8 cellular contexts compared by ENCODE assay signal in genomic region chr7:131945313-131945831, GRCh38.
DNase-seq lines count a peak whose midpoint lies in the region; ATAC-seq and TF ChIP-seq lines count a peak whose summit lies in the region.

No MANE protein-coding gene starts in this region.

- no peaks in the 10 kb centered on the region for H3K4me1 ChIP-seq in MM.1S (ENCODE audit: low read length)
- peaks cover 0 to 4% of the 10 kb centered on the region in 2 donors for H3K4me1 ChIP-seq in neuronal stem cell (ENCODE audit: control insufficient read depth in 2 of 2, insufficient read depth in 1 of 2, low read depth in 1 of 2, low read length in 2 of 2)

- H3K27me3 ChIP-seq in MM.1S (replicated peaks; ENCODE audit: insufficient read depth, low read length) = peaks cover 9% of the 10 kb centered on the region; the same call in 1 of the 2 replicates
- peaks cover 0 to 19% (median 9%) of the 10 kb centered on the region in 3 experiments for H3K27me3 ChIP-seq in neuronal stem cell (ENCODE audit: control insufficient read depth in 3 of 3, insufficient read depth in 3 of 3, low read depth in 1 of 3, low read length in 3 of 3)

- H3K4ac ChIP-seq in neuronal stem cell (ENCODE audit: low read length) = no peak overlapping the region

- no peak for ATAC-seq in GM18873 (IDR thresholded peaks at IDR 0.05; ENCODE audit: low FRiP score, unreplicated experiment)
- ATAC-seq in HG03469 (IDR thresholded peaks at IDR 0.05; ENCODE audit: unreplicated experiment) = no peak

- H3K9me2 ChIP-seq in MM.1S (replicated peaks; ENCODE audit: insufficient read depth, low read length) = no peaks in the 10 kb centered on the region

- no peaks in the 10 kb centered on the region for H3K9me3 ChIP-seq in MM.1S (replicated peaks; ENCODE audit: insufficient read depth, low read length)
- peaks cover 0 to 2% of the 10 kb centered on the region in 2 donors for H3K9me3 ChIP-seq in neuronal stem cell (replicated peaks in 1 of 2; ENCODE audit: control insufficient read depth in 2 of 2, insufficient read depth in 1 of 2, low read depth in 1 of 2, low read length in 2 of 2)

- H2BK5ac ChIP-seq in neuronal stem cell (ENCODE audit: low read length) = no peak overlapping the region

- no peak overlapping the region for H4K91ac ChIP-seq in neuronal stem cell (ENCODE audit: low read depth, low read length, poor library complexity)

- no peaks in the 10 kb centered on the region for H4K20me1 ChIP-seq in MM.1S (ENCODE audit: insufficient read depth, low read length)

- no CpG with 5 or more reads among the region's 38 CpGs for WGBS in neuronal stem cell (ENCODE audit: extremely low coverage in 2 of 2, insufficient read length in 2 of 2, insufficient replicate concordance in 1 of 2), 2 donors

- H2AK5ac ChIP-seq in neuronal stem cell (ENCODE audit: low read depth, low read length) = peak overlapping the region; percentile 76

- peak overlapping the region; percentile 82; the same call in 1 of the 2 replicates for H3K4me2 ChIP-seq in MM.1S (ENCODE audit: low read depth, low read length)
- peak overlapping the region; percentile 50 for H3K4me2 ChIP-seq in neuronal stem cell (ENCODE audit: insufficient read depth, low read length, poor library complexity, severe bottlenecking)

- H2AFZ ChIP-seq in MM.1S (ENCODE audit: low read length) (peak overlapping the region; percentile 79), neuronal stem cell (ENCODE audit: low read length) (peak overlapping the region; percentile 75)

- H3F3A ChIP-seq in MM.1S (ENCODE audit: insufficient read depth, low read length) = no peaks in the 10 kb centered on the region

- H3K27ac ChIP-seq in MM.1S (ENCODE audit: low read length) (no peak overlapping the region), neuronal stem cell (replicated peaks; ENCODE audit: low read length) (no peak overlapping the region)

- no peaks in the 10 kb centered on the region for H3K79me1 ChIP-seq in neuronal stem cell (ENCODE audit: low read depth, low read length)

- DNase-seq in COLO668 (lab: John Stamatoyannopoulos, UW; ENCODE audit: unreplicated experiment) (peak; percentile 85), GM19238 (ENCODE audit: insufficient read length, low spot score) (peak; percentile 32), MM.1S (peak; percentile 67), UCSD-AML1 (lab: John Stamatoyannopoulos, UW; ENCODE audit: unreplicated experiment) (peak; percentile 40), fibroblast of peridontal ligament (ENCODE audit: extremely low read depth) (peak; percentile 15), neuronal stem cell (ENCODE audit: low spot score) (peak; percentile 74)

- H2BK15ac ChIP-seq in neuronal stem cell (ENCODE audit: low read length) = peak overlapping the region; percentile 92

- H3K14ac ChIP-seq in neuronal stem cell (ENCODE audit: low read length) = no peak overlapping the region

- no peak overlapping the region for H2BK120ac ChIP-seq in neuronal stem cell (ENCODE audit: low read depth, low read length)

- H3K18ac ChIP-seq in neuronal stem cell (ENCODE audit: low read length) = peak overlapping the region; percentile 84

- H2BK12ac ChIP-seq in neuronal stem cell (ENCODE audit: low read length) = peak overlapping the region; percentile 64

- H3K4me3 ChIP-seq in MM.1S (ENCODE audit: low read length) (peak overlapping the region; percentile 39), neuronal stem cell (ENCODE audit: low read length in 2 of 2) (peak overlapping the region in 1 of 2 donors; percentile 0)

- H3K23ac ChIP-seq in neuronal stem cell (ENCODE audit: low read depth, low read length, poor library complexity) = no peak overlapping the region

- H3K9ac ChIP-seq in MM.1S (ENCODE audit: low read length) = no peak overlapping the region
- no peak overlapping the region for H3K9ac ChIP-seq in neuronal stem cell (ENCODE audit: low read depth, low read length, poor library complexity)

- no peak overlapping the region for H4K8ac ChIP-seq in neuronal stem cell (ENCODE audit: low read depth, low read length)

- peak; percentile 98 for TF ChIP-seq CTCF in MM.1S (IDR thresholded peaks at IDR 0.05; ENCODE audit: low read length)

- H3K36me3 ChIP-seq in MM.1S (replicated peaks; ENCODE audit: insufficient read depth, low read length) = no peaks in the 10 kb centered on the region
- H3K36me3 ChIP-seq in neuronal stem cell (replicated peaks in 1 of 2; ENCODE audit: control insufficient read depth in 2 of 2, insufficient read depth in 2 of 2, low read length in 2 of 2) = no peaks in the 10 kb centered on the region

- no peaks in the 10 kb centered on the region for H3K79me2 ChIP-seq in MM.1S (ENCODE audit: low read length)

Comparison
In these comparisons a context has a peak if more than half of its experiments do, and no peak if none do; other contexts are left out.
1. DNase-seq: peak in every context shown above with its lines; median percentile 85 in COLO668; 74 in neuronal stem cell; 67 in MM.1S; 40 in UCSD-AML1; 32 in GM19238; 15 in fibroblast of peridontal ligament.